23 cellular contexts compared by ENCODE assay signal in the genomic region with DNA sequence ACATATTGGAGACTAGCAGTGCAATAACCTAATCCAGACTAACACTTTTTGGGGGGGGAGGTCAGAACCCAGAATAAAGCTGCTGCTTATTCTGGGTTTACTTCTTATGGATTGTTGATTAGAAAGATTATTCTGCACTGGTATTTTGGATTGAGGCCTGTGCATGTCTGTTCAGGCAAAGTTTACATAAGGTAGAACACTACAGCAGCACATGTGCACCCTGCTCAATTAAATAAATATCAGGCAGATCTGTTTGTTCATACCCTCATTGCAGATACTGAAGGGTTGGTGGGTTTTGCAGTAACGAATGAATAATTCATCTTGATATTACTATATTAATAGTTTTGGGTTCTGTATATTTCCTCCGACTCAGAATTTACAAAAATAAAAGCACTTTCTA. TPM values are rescaled to one million over a fixed set of nuclear protein-coding genes. Genes with fewer than 3 reads are reported as not detected.
DNase-seq lines count a peak whose midpoint lies in the region; ATAC-seq and TF ChIP-seq lines count a peak whose summit lies in the region.
"Had no signal": no experiment of that assay in that cellular context is flagged by ENCODE, and none has a peak within 500 bp of the region (broad histone marks: within the 10 kb centered on the region; RNA-seq: fewer than 3 reads in every experiment).

No MANE protein-coding gene starts in this region.

- H3K4me2 ChIP-seq in smooth muscle cell: peak overlapping the region; percentile 44

- H3K4me3 ChIP-seq in SK-N-MC (no peak overlapping the region), right lobe of liver (no peak overlapping the region), smooth muscle cell (no peak overlapping the region)
- H3K4me3 ChIP-seq: HAP-1, Peyer's patch, SJCRH30 had no signal

- no peak overlapping the region for H3K9ac ChIP-seq in SK-N-MC (ENCODE audit: insufficient read length)
- H3K9ac ChIP-seq in smooth muscle cell (ENCODE audit: low read depth): no peak overlapping the region

- H3K4me1 ChIP-seq in right lobe of liver: peaks cover 0 to 40% (median 10%) of the 10 kb centered on the region in 4 donors
- peaks cover 18% of the 10 kb centered on the region for H3K4me1 ChIP-seq in smooth muscle cell (ENCODE audit: low read depth)
- H3K4me1 ChIP-seq: SJCRH30 had no signal

- no peaks in the 10 kb centered on the region for H3K27me3 Mint-ChIP-seq in activated naive CD8-positive, alpha-beta T cell
- no peaks in the 10 kb centered on the region for H3K27me3 Mint-ChIP-seq in activated naive CD8-positive, alpha-beta T cell treated with anti-CD3 and anti-CD28 coated beads, Interleukin-2, amount 50 U/mL, for 24 hours
- no peaks in the 10 kb centered on the region for H3K27me3 Mint-ChIP-seq in activated T-helper 17 cell treated with anti-CD3 and anti-CD28 coated beads, Interleukin-2, amount 50 U/mL, for 72 hours
- H3K27me3 Mint-ChIP-seq: B cell had no signal

- H3K4me1 Mint-ChIP-seq in activated naive CD8-positive, alpha-beta T cell (ENCODE audit: low read depth): peaks cover 77% of the 10 kb centered on the region
- H3K4me1 Mint-ChIP-seq in activated naive CD8-positive, alpha-beta T cell treated with anti-CD3 and anti-CD28 coated beads, Interleukin-2, amount 50 U/mL, for 24 hours: peaks cover 71% of the 10 kb centered on the region
- H3K4me1 Mint-ChIP-seq in activated T-helper 17 cell treated with anti-CD3 and anti-CD28 coated beads, Interleukin-2, amount 50 U/mL, for 72 hours: peaks cover 52% of the 10 kb centered on the region

- TF ChIP-seq CTCF in right lobe of liver (IDR thresholded peaks at IDR 0.05): no peak
- TF ChIP-seq CTCF in smooth muscle cell (IDR thresholded peaks at IDR 0.05; ENCODE audit: borderline replicate concordance, insufficient read depth, poor library complexity, severe bottlenecking): no peak

- H3K27me3 ChIP-seq in right lobe of liver: no peaks in the 10 kb centered on the region
- no peaks in the 10 kb centered on the region for H3K27me3 ChIP-seq in smooth muscle cell (ENCODE audit: low read depth)
- H3K27me3 ChIP-seq: Peyer's patch, SJCRH30 had no signal

- H3K27ac Mint-ChIP-seq in activated naive CD8-positive, alpha-beta T cell: peak overlapping the region; percentile 13
- H3K27ac Mint-ChIP-seq in activated naive CD8-positive, alpha-beta T cell treated with anti-CD3 and anti-CD28 coated beads, Interleukin-2, amount 50 U/mL, for 24 hours: no peak overlapping the region
- H3K27ac Mint-ChIP-seq in activated T-helper 17 cell treated with anti-CD3 and anti-CD28 coated beads, Interleukin-2, amount 50 U/mL, for 72 hours: no peak overlapping the region
- H3K27ac Mint-ChIP-seq: B cell had no signal

- H3K4me3 Mint-ChIP-seq in activated naive CD8-positive, alpha-beta T cell: no peak overlapping the region
- no peak overlapping the region for H3K4me3 Mint-ChIP-seq in activated naive CD8-positive, alpha-beta T cell treated with anti-CD3 and anti-CD28 coated beads, Interleukin-2, amount 50 U/mL, for 24 hours
- H3K4me3 Mint-ChIP-seq in activated T-helper 17 cell treated with anti-CD3 and anti-CD28 coated beads, Interleukin-2, amount 50 U/mL, for 72 hours: no peak overlapping the region
- H3K4me3 Mint-ChIP-seq: B cell had no signal

- no peak for DNase-seq in activated naive CD8-positive, alpha-beta T cell treated with anti-CD3 and anti-CD28 coated beads, Interleukin-2, amount 50 U/mL, for 24 hours
- DNase-seq in SK-N-MC (ENCODE audit: low read depth, low spot score) (no peak), right lobe of liver (no peak), smooth muscle cell (lab: John Stamatoyannopoulos, UW; ENCODE audit: unreplicated experiment) (no peak), SIG-M5 (lab: John Stamatoyannopoulos, UW) (no peak)
- DNase-seq in stimulated activated CD4-positive, alpha-beta T cell treated with anti-CD3 and anti-CD28 coated beads, Interleukin-2, amount 100 ng/mL, for 24 hours: no peak
- DNase-seq: 8988T, COR-L47, DMS 273 treated with DMSO at 0.1 percent for 48 hours, DND-41, KG1, NCI-H1092 treated with DMSO at 0.1 percent for 48 hours, NCI-H1436 treated with DMSO at 0.1 percent for 48 hours, NCI-H1930, NCI-H510A treated with DMSO at 0.1 percent for 48 hours, NCI-H748 treated with DMSO at 0.1 percent for 48 hours, Peyer's patch, SJCRH30 had no signal

- H2AFZ ChIP-seq in smooth muscle cell (ENCODE audit: low read depth): no peak overlapping the region

- no peaks in the 10 kb centered on the region for H3K9me3 Mint-ChIP-seq in activated naive CD8-positive, alpha-beta T cell (ENCODE audit: low read depth)
- H3K9me3 Mint-ChIP-seq in activated naive CD8-positive, alpha-beta T cell treated with anti-CD3 and anti-CD28 coated beads, Interleukin-2, amount 50 U/mL, for 24 hours: no peaks in the 10 kb centered on the region
- no peaks in the 10 kb centered on the region for H3K9me3 Mint-ChIP-seq in activated T-helper 17 cell treated with anti-CD3 and anti-CD28 coated beads, Interleukin-2, amount 50 U/mL, for 72 hours

- peaks cover 21% of the 10 kb centered on the region for H3K36me3 ChIP-seq in SK-N-MC (ENCODE audit: insufficient read depth, low read length)
- no peaks in the 10 kb centered on the region for H3K36me3 ChIP-seq in right lobe of liver
- H3K36me3 ChIP-seq in smooth muscle cell (ENCODE audit: low read depth): no peaks in the 10 kb centered on the region
- H3K36me3 ChIP-seq: Peyer's patch had no signal

- H3K9me3 ChIP-seq in SK-N-MC (ENCODE audit: low read depth, low read length): no peaks in the 10 kb centered on the region
- no peaks in the 10 kb centered on the region for H3K9me3 ChIP-seq in right lobe of liver
- no peaks in the 10 kb centered on the region for H3K9me3 ChIP-seq in smooth muscle cell (replicated peaks; ENCODE audit: low read depth)
- H3K9me3 ChIP-seq: HAP-1, Peyer's patch, SJCRH30 had no signal

- 16% methylated on average over 2 of the region's 2 CpGs for WGBS in right lobe of liver (ENCODE audit: insufficient coverage, low coverage, low lambda C conversion rate, missing lambda C conversion rate)
- 96% methylated on average over 2 of the region's 2 CpGs for WGBS in smooth muscle cell (ENCODE audit: low lambda C conversion rate)

- ATAC-seq in activated naive CD8-positive, alpha-beta T cell treated with anti-CD3 and anti-CD28 coated beads, Interleukin-2, amount 50 U/mL, for 24 hours: no peak
- ATAC-seq in right lobe of liver: peak; percentile 79 to 91 (median 84)
- no peak for ATAC-seq in activated T-helper 17 cell treated with anti-CD3 and anti-CD28 coated beads, Interleukin-2, amount 50 U/mL, for 72 hours (replicated peaks)

- peaks cover 8% of the 10 kb centered on the region for H3F3A ChIP-seq in smooth muscle cell (ENCODE audit: low read depth)

- H3K27ac ChIP-seq in SK-N-MC (0 out of 2 replicates have a peak overlapping the region, but pooled peaks have one; percentile 39), right lobe of liver (peak overlapping the region in 1 of 3 donors; percentile 19), smooth muscle cell (ENCODE audit: low read depth) (peak overlapping the region; percentile 74)
- H3K27ac ChIP-seq: HL-60, Peyer's patch, SJCRH30 had no signal

- intact Hi-C loops in right lobe of liver (cut with DNase I): no loop called here

- no peak for TF ChIP-seq POLR2A in right lobe of liver (IDR thresholded peaks at IDR 0.05)

- peaks cover 100% of the 10 kb centered on the region for H4K20me1 ChIP-seq in smooth muscle cell (ENCODE audit: low read depth)

- no peaks in the 10 kb centered on the region for H3K36me3 Mint-ChIP-seq in activated naive CD8-positive, alpha-beta T cell
- peaks cover 9% of the 10 kb centered on the region for H3K36me3 Mint-ChIP-seq in activated naive CD8-positive, alpha-beta T cell treated with anti-CD3 and anti-CD28 coated beads, Interleukin-2, amount 50 U/mL, for 24 hours (ENCODE audit: low read depth)
- peaks cover 30% of the 10 kb centered on the region for H3K36me3 Mint-ChIP-seq in activated T-helper 17 cell treated with anti-CD3 and anti-CD28 coated beads, Interleukin-2, amount 50 U/mL, for 72 hours (ENCODE audit: low read depth)

- H3K79me2 ChIP-seq in smooth muscle cell (ENCODE audit: low read depth): peaks cover 100% of the 10 kb centered on the region

RNA-seq across cellular contexts. Expression of gene ARIH1, which starts 19.1 kb away (rescaled TPM):
- 10 to 100 TPM; 19.3 to 84.7 (median 69.9) TPM for total RNA-seq in right lobe of liver
- 54.3 and 70.5 TPM in 2 replicates for total RNA-seq in smooth muscle cell
- polyA plus RNA-seq in smooth muscle cell: 78.1 and 96.3 TPM in 2 replicates
- 100 to 1,000 TPM; 140 TPM for total RNA-seq in activated T-helper 17 cell treated with anti-CD3 and anti-CD28 coated beads, Interleukin-2, amount 50 U/mL, for 72 hours

Comparison
In these comparisons a context has a peak if more than half of its experiments do, and no peak if none do; other contexts are left out.
1. ATAC-seq: peak in right lobe of liver (4 of 4); none in activated naive CD8-positive, alpha-beta T cell treated with anti-CD3 and anti-CD28 coated beads, Interleukin-2, amount 50 U/mL, for 24 hours (single experiment) and activated T-helper 17 cell treated with anti-CD3 and anti-CD28 coated beads, Interleukin-2, amount 50 U/mL, for 72 hours (single experiment).